9 cellular contexts compared by ENCODE assay signal in genomic region chr7:40346554-40346953, GRCh38.
"Had no signal": no experiment of that assay in that cellular context is flagged by ENCODE, and none has a peak within 500 bp of the region (broad histone marks: within the 10 kb centered on the region; RNA-seq: fewer than 3 reads in every experiment).

No MANE protein-coding gene starts in this region.

- ATAC-seq: GM23338, HCT116 had no signal

- H3K27ac ChIP-seq: KMS-11 had no signal

- H3K4me3 Mint-ChIP-seq: GM23338, HFFc6 had no signal

- H3K9me3 ChIP-seq: HAP-1 had no signal

- H3K9me3 Mint-ChIP-seq: GM23338, HFFc6 had no signal

- H3K4me1 Mint-ChIP-seq: GM23338 had no signal

- H3K4me3 ChIP-seq: GM23338, HAP-1 had no signal

- FAIRE-seq: HTR-8/SVneo had no signal

- H3K9ac ChIP-seq: KMS-11 had no signal

- H3K4me2 ChIP-seq: GM23338, KMS-11 had no signal

- H2AFZ ChIP-seq: GM23338 had no signal

- DNase-seq: H7, HFFc6, IMR-90, KBM-7 had no signal

- H3K36me3 ChIP-seq: HAP-1 had no signal

- H3K27ac Mint-ChIP-seq: GM23338, HFFc6 had no signal

- H3K4me1 ChIP-seq: HAP-1 had no signal
